ENCODE assay signal across 1 cellular context in genomic region chr1:53276153-53276901, GRCh38.
TF ChIP-seq lines count a peak whose summit lies in the region.

No MANE protein-coding gene starts in this region.

TF ChIP-seq in K562, 482 proteins besides CTCF, POLR2A, EP300 and RAD21:
- TF ChIP-seq E4F1 (CRISPR knock-in tag; IDR thresholded peaks at IDR 0.05; ENCODE audit: borderline replicate concordance) (no peak), ZBTB33 (CRISPR knock-in tag; IDR thresholded peaks at IDR 0.05) (peak; percentile 65; the same call in 1 of the 2 replicates), PREB (CRISPR knock-in tag; IDR thresholded peaks at IDR 0.05) (no peak), MCM2 (IDR thresholded peaks at IDR 0.05; ENCODE audit: low read depth) (no peak), ATF6 (CRISPR knock-in tag; IDR thresholded peaks at IDR 0.05) (no peak), JUN (IDR thresholded peaks at IDR 0.05; ENCODE audit: borderline replicate concordance, low read depth, low read length) (no peak), JUN (CRISPR knock-in tag; IDR thresholded peaks at IDR 0.05; ENCODE audit: borderline replicate concordance) (no peak)
TF ChIP-seq in K562: peak in this region for 1.
